In the genomic region with DNA sequence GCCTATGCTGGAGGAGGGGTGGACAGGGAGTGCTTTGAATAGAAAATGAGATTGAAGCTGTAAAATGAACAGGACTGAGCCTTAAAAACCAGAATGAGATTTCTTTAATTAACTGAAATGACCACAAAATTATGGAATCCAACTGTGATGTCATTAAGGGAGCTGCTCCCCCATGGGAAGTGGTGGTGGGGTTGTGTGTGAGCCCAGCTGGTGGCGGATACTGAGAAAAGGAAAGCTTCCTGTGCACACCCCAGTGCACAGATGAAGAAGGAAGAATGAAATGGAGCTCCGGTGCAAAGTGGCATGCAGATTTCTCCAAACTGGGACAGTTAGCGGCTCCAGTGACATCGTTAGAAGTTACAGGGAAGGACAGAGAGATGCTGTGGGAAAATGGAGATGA, we compare ENCODE assay signal across 1 cellular context.
A peak's percentile ranks its signal among the peaks of the same experiment; 100 is the strongest.
TF ChIP-seq lines count a peak whose summit lies in the region.

No MANE protein-coding gene starts in this region.

TF ChIP-seq in GM12878, 131 proteins besides CTCF, POLR2A, EP300 and RAD21 (continued from another document):
- TF ChIP-seq RUNX3 (IDR thresholded peaks at IDR 0.05; ENCODE audit: low read length) (peak; percentile 25; the same call in 1 of the 2 replicates), REST (IDR thresholded peaks at IDR 0.05; ENCODE audit: low read depth, low read length) (no peak)
